8 cellular contexts compared by ENCODE assay signal in genomic region chr20:8305449-8305978, GRCh38.
DNase-seq lines count a peak whose midpoint lies in the region; ATAC-seq, FAIRE-seq and TF ChIP-seq lines count a peak whose summit lies in the region.

No MANE protein-coding gene starts in this region.

- no peak for FAIRE-seq in HTR-8/SVneo (lab: Jason Lieb, UNC)

- DNase-seq in GM10266 (ENCODE audit: extremely low spot score): peak; percentile 49
- peak; percentile 17 for DNase-seq in KG1 (lab: John Stamatoyannopoulos, UW)
- DNase-seq in SW480 (ENCODE audit: low spot score): peak; percentile 56
- DNase-seq in astrocyte of the hippocampus (ENCODE audit: low read depth, low spot score): peak; percentile 11
- peak; percentile 7 for DNase-seq in kidney glomerular epithelial cell (lab: John Stamatoyannopoulos, UW)
- DNase-seq in stimulated activated CD8-positive, alpha-beta memory T cell treated with anti-CD3 and anti-CD28 coated beads, Interleukin-15, amount 100 ng/mL, for 1 hour (ENCODE audit: low read depth): peak; percentile 21
- no peak for DNase-seq in HTR-8/SVneo (ENCODE audit: insufficient read length, low spot score)

- peak; percentile 81 for TF ChIP-seq CTCF in GM10266 (IDR thresholded peaks at IDR 0.05; ENCODE audit: control insufficient read depth, insufficient read depth, low read depth, missing control alignments)

- peak; percentile 90 for ATAC-seq in GM21737 (IDR thresholded peaks at IDR 0.05; ENCODE audit: unreplicated experiment)
